ENCODE assay signal across 8 cellular contexts in genomic region chr1:153963850-153964331, GRCh38. TPM values are rescaled to one million over a fixed set of nuclear protein-coding genes. Genes with fewer than 3 reads are reported as not detected.
DNase-seq lines count a peak whose midpoint lies in the region; FAIRE-seq and TF ChIP-seq lines count a peak whose summit lies in the region.

No MANE protein-coding gene starts in this region.

- H3K4me1 ChIP-seq in tibial nerve = peaks cover 0 to 76% (median 38%) of the 10 kb centered on the region in 4 donors

- H3K9me3 ChIP-seq in tibial nerve = no peaks in the 10 kb centered on the region

- DNase-seq in A172 (ENCODE audit: low spot score) (peak; percentile 80), GM12891 (ENCODE audit: insufficient read length, low spot score) (no peak), NCI-H345 (lab: John Stamatoyannopoulos, UW) (peak; percentile 75), cardiac fibroblast (ENCODE audit: low read depth in 2 of 2) (peak in 1 of 2 donors; percentile 37), lower leg skin (ENCODE audit: low spot score in 2 of 2) (no peak), tibial nerve (ENCODE audit: low spot score in 2 of 2) (no peak), NCI-H187 (lab: John Stamatoyannopoulos, UW) (no peak), NOMO-1 treated with DMSO at 0.1 percent for 48 hours (lab: John Stamatoyannopoulos, UW; ENCODE audit: unreplicated experiment) (no peak)

- no peak for TF ChIP-seq EP300 in tibial nerve (IDR thresholded peaks at IDR 0.05)

- 0 to 1% methylated on average over 13 to 22 of the region's 22 CpGs for WGBS in lower leg skin, 2 donors
- 1% methylated on average over 22 of the region's 22 CpGs for WGBS in tibial nerve, 2 donors

- H3K36me3 ChIP-seq in tibial nerve = peaks cover 0 to 26% (median 0%) of the 10 kb centered on the region in 3 donors

- intact Hi-C loops in lower leg skin (cut with DNase I; ENCODE audit: low total_unique reads) = no loop called here

- FAIRE-seq in GM12891 (lab: Jason Lieb, UNC) = peak; percentile 40

- no peak for TF ChIP-seq POLR2A in GM12891 (IDR thresholded peaks at IDR 0.05; ENCODE audit: low read depth, low read length)
- no peak for TF ChIP-seq POLR2A in lower leg skin (IDR thresholded peaks at IDR 0.05)
- no peak for TF ChIP-seq POLR2A in tibial nerve (IDR thresholded peaks at IDR 0.05)

- TF ChIP-seq CTCF in cardiac fibroblast (IDR thresholded peaks at IDR 0.05; ENCODE audit: low read depth, low read length) (no peak), lower leg skin (IDR thresholded peaks at IDR 0.05) (no peak), tibial nerve (IDR thresholded peaks at IDR 0.05) (no peak)

- H3K27ac ChIP-seq in tibial nerve = peak overlapping the region; percentile 71 to 96 (median 92)

- peak overlapping the region; percentile 81 to 83 for H3K4me3 ChIP-seq in cardiac fibroblast (replicated peaks in 1 of 2; ENCODE audit: low read depth in 2 of 2, low read length in 2 of 2)
- peak overlapping the region; percentile 50 for H3K4me3 ChIP-seq in lower leg skin (ENCODE audit: low read depth, poor library complexity, severe bottlenecking)
- H3K4me3 ChIP-seq in tibial nerve = peak overlapping the region; percentile 62 to 86 (median 64)

- H3K27me3 ChIP-seq in tibial nerve = no peaks in the 10 kb centered on the region

TF ChIP-seq in GM12891, 5 proteins besides CTCF, POLR2A, EP300 and RAD21:
- TF ChIP-seq SPI1 (IDR thresholded peaks at IDR 0.05; ENCODE audit: low read depth, low read length) (no peak), PAX5 (IDR thresholded peaks at IDR 0.05; ENCODE audit: insufficient read depth, low read length, severe bottlenecking) (no peak), POLR2AphosphoS5 (IDR thresholded peaks at IDR 0.05; ENCODE audit: low read depth, low read length) (no peak), TAF1 (IDR thresholded peaks at IDR 0.05; ENCODE audit: low read depth, low read length) (no peak; the same call in 1 of the 2 replicates), POU2F2 (IDR thresholded peaks at IDR 0.05; ENCODE audit: low read depth, low read length) (no peak)

RNA-seq across cellular contexts. Expression of gene SLC39A1, which starts 0.6 kb away (rescaled TPM):
- 192 and 204 TPM in 2 replicates for total RNA-seq in A172 (2014; rRNA removed; shearing (Covaris generic))
- 54.0 TPM for polyA plus RNA-seq in GM12891 (2012; ENCODE audit: low read depth, missing spikeins)
- total RNA-seq in lower leg skin (100 to 1,000 TPM in 2 of 4 donors, 10 to 100 TPM in 2; 88.6 to 105 (median 98.8) TPM), tibial nerve (100 to 1,000 TPM in 1 of 4 donors, 10 to 100 TPM in 3; 81.0 to 157 (median 92.4) TPM)

RNA-seq across cellular contexts. Expression of gene CREB3L4, which starts 3.8 kb away (rescaled TPM):
- 19.9 and 28.4 TPM in 2 replicates for total RNA-seq in A172 (2014; rRNA removed; shearing (Covaris generic))
- 10.8 TPM for polyA plus RNA-seq in GM12891 (2012; ENCODE audit: low read depth, missing spikeins)
- total RNA-seq in lower leg skin (10 to 100 TPM; 18.7 to 25.5 (median 22.9) TPM), tibial nerve (10 to 100 TPM; 10.2 to 17.5 (median 11.4) TPM)

RNA-seq across cellular contexts. Expression of gene CRTC2, which starts 5.5 kb away (rescaled TPM):
- 14.5 and 16.6 TPM in 2 replicates for total RNA-seq in A172 (2014; rRNA removed; shearing (Covaris generic))
- polyA plus RNA-seq in GM12891 (2012; ENCODE audit: low read depth, missing spikeins) = 55.7 TPM
- total RNA-seq in lower leg skin (10 to 100 TPM; 14.3 to 28.1 (median 21.1) TPM), tibial nerve (10 to 100 TPM; 17.4 to 43.7 (median 23.4) TPM)

RNA-seq across cellular contexts. Expression of gene JTB, which starts 13.6 kb away (rescaled TPM):
- total RNA-seq in A172 (2014; rRNA removed; shearing (Covaris generic)) = 280 and 326 TPM in 2 replicates
- polyA plus RNA-seq in GM12891 (2012; ENCODE audit: low read depth, missing spikeins) = 127 TPM
- total RNA-seq in lower leg skin (100 to 1,000 TPM; 179 to 218 (median 201) TPM), tibial nerve (100 to 1,000 TPM; 149 to 289 (median 241) TPM)

RNA-seq across cellular contexts. Expression of gene DENND4B, which starts 17.4 kb away (rescaled TPM):
- total RNA-seq in A172 (2014; rRNA removed; shearing (Covaris generic)) = 10.9 and 11.2 TPM in 2 replicates
- 32.4 TPM for polyA plus RNA-seq in GM12891 (2012; ENCODE audit: low read depth, missing spikeins)
- total RNA-seq in lower leg skin = 10 to 100 TPM; 18.4 to 31.1 (median 20.5) TPM
- 10 to 100 TPM; 42.8 to 78.0 (median 56.7) TPM for total RNA-seq in tibial nerve

Comparison
In these comparisons a context has a peak if more than half of its experiments do, and no peak if none do; other contexts are left out.
1. DNase-seq: peak in A172 (single experiment) and NCI-H345 (single experiment); none in GM12891 (single experiment), lower leg skin (0 of 2), tibial nerve (0 of 2), NCI-H187 (0 of 2) and NOMO-1 treated with DMSO at 0.1 percent for 48 hours (single experiment).
2. Peak in every context shown above with its lines, with median percentiles within 50 percentile points of each other: H3K4me3 ChIP-seq.